ENCODE assay signal across 15 cellular contexts in genomic region chrX:153779891-153780677, GRCh38. TPM values are rescaled to one million over a fixed set of nuclear protein-coding genes. Genes with fewer than 3 reads are reported as not detected.
DNase-seq lines count a peak whose midpoint lies in the region; ATAC-seq and TF ChIP-seq lines count a peak whose summit lies in the region.
"Had no signal": no experiment of that assay in that cellular context is flagged by ENCODE, and none has a peak within 500 bp of the region (broad histone marks: within the 10 kb centered on the region; RNA-seq: fewer than 3 reads in every experiment).

No MANE protein-coding gene starts in this region.

- no peak overlapping the region for H3K18ac ChIP-seq in mesenchymal stem cell (ENCODE audit: low read depth in 1 of 2, low read length in 2 of 2)

- H3K36me3 ChIP-seq in mesenchymal stem cell (ENCODE audit: control insufficient read depth in 1 of 2, insufficient read depth in 2 of 2, low read depth in 1 of 2, low read length in 2 of 2): peaks cover 0 to 60% of the 10 kb centered on the region in 2 experiments
- peaks cover 0 to 18% (median 5%) of the 10 kb centered on the region in 3 donors for H3K36me3 ChIP-seq in tibial artery

- ATAC-seq in WTC11 (no peak), HG03045 (IDR thresholded peaks at IDR 0.05; ENCODE audit: unreplicated experiment) (no peak)

- no peaks in the 10 kb centered on the region for H3K36me3 Mint-ChIP-seq in activated naive CD4-positive, alpha-beta T cell treated with anti-CD3 and anti-CD28 coated beads, Interleukin-2, amount 10 ng/mL, durations not matched to agents 7 days and 5 days
- no peaks in the 10 kb centered on the region for H3K36me3 Mint-ChIP-seq in WTC11

- peak overlapping the region; percentile 49 for H3K27ac Mint-ChIP-seq in activated naive CD4-positive, alpha-beta T cell treated with anti-CD3 and anti-CD28 coated beads, Interleukin-2, amount 10 ng/mL, durations not matched to agents 7 days and 5 days
- H3K27ac Mint-ChIP-seq in WTC11: peak overlapping the region; percentile 78; the same call in 1 of the 2 replicates

- no peaks in the 10 kb centered on the region for H3K4me1 Mint-ChIP-seq in activated naive CD4-positive, alpha-beta T cell treated with anti-CD3 and anti-CD28 coated beads, Interleukin-2, amount 10 ng/mL, durations not matched to agents 7 days and 5 days
- H3K4me1 Mint-ChIP-seq in WTC11: no peaks in the 10 kb centered on the region; the same call in 1 of the 2 replicates

- H3K27ac ChIP-seq in mesenchymal stem cell (ENCODE audit: low read length, poor library complexity, severe bottlenecking) (no peak overlapping the region), tibial artery (peak overlapping the region; percentile 78 to 81)

- CTCF ChIA-PET in activated naive CD4-positive, alpha-beta T cell treated with anti-CD3 and anti-CD28 coated beads, Interleukin-2, amount 10 ng/mL, durations not matched to agents 7 days and 5 days (lab: Charles Lee): no interaction called here
- CTCF ChIA-PET in WTC11 (lab: Charles Lee): interaction anchor here (1.0 to 2.8 kb wide), 4 partner anchors 12 to 167 kb away, joined by 3 to 12 read pairs (median 4); no protein-coding TSS in a partner anchor

- H3K27me3 Mint-ChIP-seq in activated naive CD4-positive, alpha-beta T cell treated with anti-CD3 and anti-CD28 coated beads, Interleukin-2, amount 10 ng/mL, durations not matched to agents 7 days and 5 days: peaks cover 29% of the 10 kb centered on the region
- no peaks in the 10 kb centered on the region for H3K27me3 Mint-ChIP-seq in WTC11 (ENCODE audit: low read depth)

- H3K4me3 ChIP-seq in mesenchymal stem cell (ENCODE audit: insufficient read depth in 1 of 2, low read depth in 1 of 2, low read length in 2 of 2) (no peak overlapping the region), tibial artery (peak overlapping the region; percentile 36 to 43)

- POLR2A ChIA-PET in WTC11 (lab: Charles Lee): no interaction called here

- no peaks in the 10 kb centered on the region for H3K9me3 Mint-ChIP-seq in activated naive CD4-positive, alpha-beta T cell treated with anti-CD3 and anti-CD28 coated beads, Interleukin-2, amount 10 ng/mL, durations not matched to agents 7 days and 5 days
- no peaks in the 10 kb centered on the region for H3K9me3 Mint-ChIP-seq in WTC11

- H3K4me1 ChIP-seq in mesenchymal stem cell (ENCODE audit: control insufficient read depth, insufficient read depth, low read depth, low read length): no peaks in the 10 kb centered on the region
- H3K4me1 ChIP-seq in tibial artery: peaks cover 0 to 24% (median 14%) of the 10 kb centered on the region in 4 donors

- no peak overlapping the region for H3K14ac ChIP-seq in mesenchymal stem cell (ENCODE audit: low read length in 2 of 2)

- H2BK15ac ChIP-seq in mesenchymal stem cell (ENCODE audit: low read depth, poor library complexity, severe bottlenecking): no peak overlapping the region

- H3K4me3 Mint-ChIP-seq in activated naive CD4-positive, alpha-beta T cell treated with anti-CD3 and anti-CD28 coated beads, Interleukin-2, amount 10 ng/mL, durations not matched to agents 7 days and 5 days: no peak overlapping the region
- no peak overlapping the region for H3K4me3 Mint-ChIP-seq in WTC11

- intact Hi-C loops in tibial artery (cut with DNase I; ENCODE audit: low total_unique reads): no loop called here

- H2AK5ac ChIP-seq in mesenchymal stem cell (ENCODE audit: low read length, severe bottlenecking): no peak overlapping the region

- no peak overlapping the region for H2AFZ ChIP-seq in mesenchymal stem cell (ENCODE audit: low read depth, low read length)

- H3K27me3 ChIP-seq in mesenchymal stem cell (ENCODE audit: control insufficient read depth in 1 of 2, insufficient read depth in 1 of 2, low read length in 2 of 2) (peaks cover 0 to 5% of the 10 kb centered on the region in 2 experiments), tibial artery (no peaks in the 10 kb centered on the region)

- no peak overlapping the region for H4K8ac ChIP-seq in mesenchymal stem cell (ENCODE audit: low read length)

- no peak overlapping the region for H3K9ac ChIP-seq in mesenchymal stem cell (ENCODE audit: low read length)

- no peak overlapping the region for H3K23ac ChIP-seq in mesenchymal stem cell (ENCODE audit: low read length in 2 of 2)

- H3K79me1 ChIP-seq in mesenchymal stem cell (replicated peaks; ENCODE audit: low read length, poor library complexity, severe bottlenecking): no peaks in the 10 kb centered on the region

- no peak overlapping the region for H2BK120ac ChIP-seq in mesenchymal stem cell (ENCODE audit: low read depth, low read length)

- no peak overlapping the region for H2BK12ac ChIP-seq in mesenchymal stem cell (ENCODE audit: low read length in 2 of 2)

- TF ChIP-seq CTCF in WTC11 (IDR thresholded peaks at IDR 0.05): no peak
- TF ChIP-seq CTCF in tibial artery (IDR thresholded peaks at IDR 0.05): no peak

- 85% methylated on average over 18 of the region's 18 CpGs for WGBS in mesenchymal stem cell

- H4K91ac ChIP-seq in mesenchymal stem cell (ENCODE audit: low read length): peak overlapping the region; percentile 27

- H2BK5ac ChIP-seq in mesenchymal stem cell (ENCODE audit: low read depth, low read length, poor library complexity, severe bottlenecking): no peak overlapping the region

- no peak overlapping the region for H3K4me2 ChIP-seq in mesenchymal stem cell (ENCODE audit: low read length, poor library complexity, severe bottlenecking)

- DNase-seq in activated naive CD4-positive, alpha-beta T cell treated with anti-CD3 and anti-CD28 coated beads, Interleukin-2, amount 10 ng/mL, durations not matched to agents 7 days and 5 days: no peak
- no peak for DNase-seq in activated naive CD4-positive, alpha-beta T cell (lab: John Stamatoyannopoulos, UW)
- DNase-seq in WTC11 (ENCODE audit: low spot score) (no peak), mesenchymal stem cell (no peak), tibial artery (no peak), NAMALWA (ENCODE audit: low spot score) (no peak)
- DNase-seq in stimulated activated CD4-positive, alpha-beta T cell treated with anti-CD3 and anti-CD28 coated beads, Interleukin-12 subunit alpha, Interleukin-12 subunit beta, amount 100 ng/mL, for 4 hours: no peak
- DNase-seq: activated CD4-positive, alpha-beta T cell treated with anti-CD3 and anti-CD28 coated beads for 48 hours; activated T-cell treated with anti-CD3 and anti-CD28 coated beads, Interleukin-2, amount 50 U/mL, for 48 hours; aorta; Karpas-422; left colon; NCI-H2171 treated with DMSO at 0.1 percent for 48 hours had no signal

- H3K4ac ChIP-seq in mesenchymal stem cell (ENCODE audit: low read depth in 1 of 2, low read length in 2 of 2): no peak overlapping the region

- H3K9me3 ChIP-seq in mesenchymal stem cell (ENCODE audit: control insufficient read depth, low read length) (no peaks in the 10 kb centered on the region), tibial artery (no peaks in the 10 kb centered on the region)

TF ChIP-seq in WTC11, 78 proteins besides CTCF, POLR2A, EP300 and RAD21 (continues in another document):
- TF ChIP-seq HMGA2 (CRISPR knock-in tag; IDR thresholded peaks at IDR 0.05) (no peak), FOXP4 (CRISPR knock-in tag; IDR thresholded peaks at IDR 0.05) (no peak), NR3C1 (CRISPR knock-in tag; conservative IDR thresholded peaks at IDR 0.05; ENCODE audit: low read depth) (no peak)

RNA-seq across cellular contexts. Expression of gene SRPK3, which starts 0.8 kb away (rescaled TPM):
- not detected in 3 replicates for total RNA-seq in WTC11 (2021)
- 0.03 TPM for polyA plus RNA-seq in mesenchymal stem cell (2013, experiment 1 of 2)
- 0.03 TPM for polyA plus RNA-seq in mesenchymal stem cell (2013, experiment 2 of 2)
- total RNA-seq: OCI-LY7 had no signal

RNA-seq across cellular contexts. Expression of gene IDH3G, which starts 14.1 kb away (rescaled TPM):
- 50.4 to 52.9 TPM (median 52.4 TPM) in 3 replicates for total RNA-seq in WTC11 (2021)
- 73.4 TPM for polyA plus RNA-seq in mesenchymal stem cell (2013, experiment 1 of 2)
- 71.2 TPM for polyA plus RNA-seq in mesenchymal stem cell (2013, experiment 2 of 2)

RNA-seq across cellular contexts. Expression of gene SSR4, which starts 14.4 kb away (rescaled TPM):
- total RNA-seq in WTC11 (2021): 203 to 237 TPM (median 232 TPM) in 3 replicates
- 398 TPM for polyA plus RNA-seq in mesenchymal stem cell (2013, experiment 1 of 2)
- 402 TPM for polyA plus RNA-seq in mesenchymal stem cell (2013, experiment 2 of 2)

RNA-seq across cellular contexts. Expression of gene PLXNB3, which starts 16.0 kb away (rescaled TPM):
- total RNA-seq in WTC11 (2021): 2.5 to 4.2 TPM (median 2.9 TPM) in 3 replicates
- polyA plus RNA-seq in mesenchymal stem cell (2013, experiment 1 of 2): 8.0 TPM
- polyA plus RNA-seq in mesenchymal stem cell (2013, experiment 2 of 2): 8.5 TPM
- total RNA-seq: OCI-LY7 had no signal

RNA-seq across cellular contexts. Expression of gene PDZD4, which starts 50.3 kb away (rescaled TPM):
- 120 to 175 TPM (median 161 TPM) in 3 replicates for total RNA-seq in WTC11 (2021)
- 0.47 TPM for polyA plus RNA-seq in mesenchymal stem cell (2013, experiment 1 of 2)
- 0.40 TPM for polyA plus RNA-seq in mesenchymal stem cell (2013, experiment 2 of 2)
- total RNA-seq: OCI-LY7 had no signal

Comparison
In these comparisons a context has a peak if more than half of its experiments do, and no peak if none do; other contexts are left out.
1. H3K4me3 ChIP-seq: peak in tibial artery (2 of 2); none in mesenchymal stem cell (0 of 2).